8 cellular contexts compared by ENCODE assay signal in the genomic region with DNA sequence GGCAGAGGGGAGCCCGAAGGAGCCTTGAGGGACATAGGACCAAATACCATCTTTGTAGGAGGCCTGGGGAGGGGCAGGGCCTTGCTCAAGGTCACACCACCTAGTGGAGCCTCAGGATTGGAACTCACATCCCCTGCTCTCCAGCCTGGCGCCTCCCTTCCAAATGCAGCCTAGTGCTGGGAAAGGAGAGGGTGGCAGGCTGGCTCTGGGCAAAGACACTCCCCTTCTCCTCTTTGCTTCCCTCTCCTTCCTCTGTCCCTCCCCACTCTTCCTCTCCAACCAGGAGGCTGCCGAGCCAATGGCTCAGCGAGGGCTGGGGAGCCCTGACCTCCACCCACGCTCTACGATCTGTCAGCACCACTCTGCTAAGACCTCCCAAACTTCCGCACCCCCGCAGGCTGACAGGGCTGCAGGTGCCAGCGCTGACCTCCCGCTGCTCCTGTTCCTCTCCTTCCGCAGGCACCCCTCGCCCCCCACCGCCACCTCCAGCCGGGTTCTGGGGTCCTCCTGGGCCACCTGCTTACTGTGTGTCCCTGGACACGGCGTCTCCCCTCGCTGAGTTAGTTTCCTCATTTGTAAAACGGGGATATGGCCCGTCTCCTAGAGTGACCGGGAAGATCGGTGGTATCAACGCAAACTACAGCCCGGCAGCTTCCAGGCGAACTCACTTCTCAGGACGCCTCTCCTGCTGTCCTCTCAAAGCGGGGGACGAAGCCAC. TPM values are rescaled to one million over a fixed set of nuclear protein-coding genes. Genes with fewer than 3 reads are reported as not detected.
DNase-seq lines count a peak whose midpoint lies in the region; FAIRE-seq and TF ChIP-seq lines count a peak whose summit lies in the region.

No MANE protein-coding gene starts in this region.

- H3K27me3 ChIP-seq in HUES48 (ENCODE audit: control insufficient read depth, insufficient read depth, low read length) (no peaks in the 10 kb centered on the region; the same call in 1 of the 2 replicates), iPS-20b (ENCODE audit: insufficient read depth, low read length) (peaks cover 14% of the 10 kb centered on the region; the same call in 1 of the 2 replicates), skeletal muscle satellite cell (ENCODE audit: control insufficient read depth, insufficient read depth, low read length) (no peaks in the 10 kb centered on the region)

- no peaks in the 10 kb centered on the region for H3K36me3 ChIP-seq in HUES48 (ENCODE audit: control insufficient read depth, insufficient read depth, low read length)
- no peaks in the 10 kb centered on the region for H3K36me3 ChIP-seq in iPS-20b (ENCODE audit: insufficient read depth, low read depth, low read length)
- H3K36me3 ChIP-seq in skeletal muscle satellite cell (ENCODE audit: insufficient read depth, low read length), result no peaks in the 10 kb centered on the region

- FAIRE-seq in GM12892 (lab: Jason Lieb, UNC), result no peak

- H3K4me2 ChIP-seq in skeletal muscle satellite cell (ENCODE audit: low read length), result peak overlapping the region; percentile 95

- H3K9ac ChIP-seq in HUES48 (ENCODE audit: low read depth, low read length), result no peak overlapping the region
- no peak overlapping the region for H3K9ac ChIP-seq in iPS-20b (ENCODE audit: low read depth, low read length)
- H3K9ac ChIP-seq in skeletal muscle satellite cell (ENCODE audit: low read depth, low read length), result peak overlapping the region; percentile 68

- no peaks in the 10 kb centered on the region for H3K9me3 ChIP-seq in HUES48 (ENCODE audit: control insufficient read depth, insufficient read depth, low read length)
- no peaks in the 10 kb centered on the region for H3K9me3 ChIP-seq in iPS-20b (ENCODE audit: insufficient read depth, low read depth, low read length)
- H3K9me3 ChIP-seq in skeletal muscle satellite cell (replicated peaks; ENCODE audit: low read length), result no peaks in the 10 kb centered on the region

- no peak for TF ChIP-seq POLR2A in GM12892 (IDR thresholded peaks at IDR 0.05; ENCODE audit: low read depth, low read length)

- DNase-seq in Ammon's horn (ENCODE audit: low spot score), result peak; percentile 62
- no peak for DNase-seq in astrocyte of the cerebellum (ENCODE audit: low read depth)
- DNase-seq in GM12892 (ENCODE audit: insufficient read length), result no peak
- DNase-seq in GF-D8 (lab: John Stamatoyannopoulos, UW), result no peak
- no peak for DNase-seq in OCI-M1 (lab: John Stamatoyannopoulos, UW)

- H3K4me1 ChIP-seq in HUES48 (ENCODE audit: control insufficient read depth, insufficient read depth, low read length) (peaks cover 17% of the 10 kb centered on the region), iPS-20b (ENCODE audit: insufficient read depth, low read length) (peaks cover 9% of the 10 kb centered on the region; the same call in 1 of the 2 replicates), skeletal muscle satellite cell (ENCODE audit: control insufficient read depth, insufficient read depth, low read length) (peaks cover 40% of the 10 kb centered on the region)

- H3K4me3 ChIP-seq in HUES48 (ENCODE audit: low read depth, low read length) (peak overlapping the region; percentile 61), astrocyte of the cerebellum (ENCODE audit: low read depth, low read length) (peak overlapping the region; percentile 36), iPS-20b (ENCODE audit: low read length) (peak overlapping the region; percentile 72), skeletal muscle satellite cell (ENCODE audit: low read length) (peak overlapping the region; percentile 72)

- peak overlapping the region; percentile 47 for H3K27ac ChIP-seq in HUES48 (ENCODE audit: low read depth, low read length)
- H3K27ac ChIP-seq in iPS-20b (ENCODE audit: low read length), result no peak overlapping the region

- TF ChIP-seq CTCF in astrocyte of the cerebellum (IDR thresholded peaks at IDR 0.05; ENCODE audit: low read depth, low read length, missing control alignments), result no peak

- in situ Hi-C loops in astrocyte of the cerebellum (cut with HindIII; ENCODE audit: low sequenced_read_pairs), result no loop called here

RNA-seq across cellular contexts. Expression of gene C9orf50, which starts 52.9 kb away (rescaled TPM):
- not detected in 2 replicates for total RNA-seq in skeletal muscle satellite cell (2012; rRNA removed)
- polyA plus RNA-seq in GM12892 (2012; ENCODE audit: missing spikeins), result not detected

RNA-seq across cellular contexts. Expression of gene NTMT1, which starts 58.0 kb away (rescaled TPM):
- 26.4 and 41.9 TPM in 2 replicates for total RNA-seq in skeletal muscle satellite cell (2012; rRNA removed)
- 22.3 TPM for polyA plus RNA-seq in GM12892 (2012; ENCODE audit: missing spikeins)
